8 cellular contexts compared by ENCODE assay signal in genomic region chr17:49565948-49566491, GRCh38. TPM values are rescaled to one million over a fixed set of nuclear protein-coding genes. Genes with fewer than 3 reads are reported as not detected.
DNase-seq lines count a peak whose midpoint lies in the region; TF ChIP-seq lines count a peak whose summit lies in the region.

No MANE protein-coding gene starts in this region.

- CTCF ChIA-PET in GM10248 (lab: Yijun Ruan, JAX), result interaction anchor here (1.0 to 20.7 kb wide), 9 partner anchors 9 to 432 kb away, joined by 3 to 880 read pairs (median 4); partner anchors contain the start of gene SLC35B1

- H3K36me3 ChIP-seq in BLaER1 treated with 17β-estradiol and CSF1 and Interleukin-3, amounts not matched to agents 10 nM and 100 nM, result no peaks in the 10 kb centered on the region

- peaks cover 0 to 4% (median 0%) of the 10 kb centered on the region in 11 experiments; a peak in 2 of 22 replicates for H4K20me1 ChIP-seq in BLaER1 treated with 17β-estradiol and CSF1 and Interleukin-3, amounts not matched to agents 10 nM and 100 nM

- H3K4me2 ChIP-seq in BLaER1 treated with 17β-estradiol and CSF1 and Interleukin-3, amounts not matched to agents 10 nM and 100 nM, result peak overlapping the region; percentile 58 to 82 (median 76)

- no peak overlapping the region for H3K27ac ChIP-seq in BLaER1 treated with 17β-estradiol and CSF1 and Interleukin-3, amounts not matched to agents 10 nM and 100 nM

- H3K27me3 ChIP-seq in BLaER1 treated with 17β-estradiol and CSF1 and Interleukin-3, amounts not matched to agents 10 nM and 100 nM, result peaks cover 4 to 9% (median 8%) of the 10 kb centered on the region in 11 experiments; a peak in 14 of 22 replicates

- peaks cover 0 to 19% (median 14%) of the 10 kb centered on the region in 11 experiments; a peak in 20 of 22 replicates for H3K9me3 ChIP-seq in BLaER1 treated with 17β-estradiol and CSF1 and Interleukin-3, amounts not matched to agents 10 nM and 100 nM (replicated peaks in 1 of 11)

- H3K4me1 ChIP-seq in BLaER1 treated with 17β-estradiol and CSF1 and Interleukin-3, amounts not matched to agents 10 nM and 100 nM, result peaks cover 22 to 48% (median 38%) of the 10 kb centered on the region in 10 experiments

- H3K4me3 ChIP-seq in BLaER1 treated with 17β-estradiol and CSF1 and Interleukin-3, amounts not matched to agents 10 nM and 100 nM, result no peak overlapping the region

- TF ChIP-seq CTCF in GM10248 (IDR thresholded peaks at IDR 0.05; ENCODE audit: control extremely low read depth, extremely low read depth, low read depth, missing control alignments), result no peak

- POLR2A ChIA-PET in GM10248 (lab: Yijun Ruan, JAX), result no interaction called here

- peak; percentile 18 for DNase-seq in NCI-H1417 treated with DMSO at 0.1 percent for 48 hours (lab: John Stamatoyannopoulos, UW)
- DNase-seq in cerebellar nuclear complex (lab: John Stamatoyannopoulos, UW), result peak; percentile 72 to 91
- DNase-seq in myocyte (ENCODE audit: low read depth), result peak; percentile 53
- DNase-seq in H4 (ENCODE audit: low spot score), result no peak
- no peak for DNase-seq in NCI-H1930 (lab: John Stamatoyannopoulos, UW)
- no peak for DNase-seq in GM10248 (ENCODE audit: extremely low spot score)
- DNase-seq in AG20443 (ENCODE audit: low spot score), result no peak

- peak overlapping the region in 1 of 11 experiments; percentile 4; a peak in 2 of 22 replicates for H3K9ac ChIP-seq in BLaER1 treated with 17β-estradiol and CSF1 and Interleukin-3, amounts not matched to agents 10 nM and 100 nM

RNA-seq across cellular contexts. Expression of gene NXPH3, which starts 9.7 kb away (rescaled TPM):
- total RNA-seq in myocyte, result not detected in 2 replicates
- 0.08 TPM for polyA plus RNA-seq in myocyte (2012)
- 0.15 and 0.23 TPM in 2 replicates for total RNA-seq in H4 (2014; rRNA removed; shearing (Covaris generic))

Comparison
In these comparisons a context has a peak if more than half of its experiments do, and no peak if none do; other contexts are left out.
1. DNase-seq: peak in NCI-H1417 treated with DMSO at 0.1 percent for 48 hours (single experiment), cerebellar nuclear complex (2 of 2) and myocyte (single experiment); none in H4 (single experiment), NCI-H1930 (0 of 2), GM10248 (single experiment) and AG20443 (single experiment).